27 cellular contexts compared by ENCODE assay signal in genomic region chr19:54403054-54403453, GRCh38. TPM values are rescaled to one million over a fixed set of nuclear protein-coding genes. Genes with fewer than 3 reads are reported as not detected.
"Had no signal": no experiment of that assay in that cellular context is flagged by ENCODE, and none has a peak within 500 bp of the region (broad histone marks: within the 10 kb centered on the region; RNA-seq: fewer than 3 reads in every experiment).

No MANE protein-coding gene starts in this region.

- H3K36me3 Mint-ChIP-seq: naive thymus-derived CD4-positive, alpha-beta T cell had no signal

- H3K4me1 ChIP-seq: gastrocnemius medialis, heart right ventricle, left lung, lower lobe of right lung had no signal

- H3K4me3 ChIP-seq: coronary artery, dorsolateral prefrontal cortex, esophagus squamous epithelium, gastrocnemius medialis, heart right ventricle, left lung, lower lobe of right lung had no signal

- ATAC-seq: esophagus mucosa; gastrocnemius medialis; heart right ventricle; left cardiac atrium; left lung; left ventricle myocardium superior; lower lobe of right lung; naive thymus-derived CD4-positive, alpha-beta T cell had no signal

- H3K4me3 Mint-ChIP-seq: naive thymus-derived CD4-positive, alpha-beta T cell had no signal

- H3K27me3 Mint-ChIP-seq: naive thymus-derived CD4-positive, alpha-beta T cell had no signal

- H3K27me3 ChIP-seq: dorsolateral prefrontal cortex, esophagus squamous epithelium, gastrocnemius medialis had no signal

- DNase-seq: dermis blood vessel endothelial cell; dorsolateral prefrontal cortex; effector CD4-positive, alpha-beta T cell; effector memory CD4-positive, alpha-beta T cell; erythroblast; esophagus squamous epithelium; foreskin fibroblast; foreskin melanocyte; gastrocnemius medialis; glutamatergic neuron; head of caudate nucleus; heart right ventricle; hippocampal formation; left cardiac atrium; left lung; left ventricle myocardium superior; lower lobe of right lung; mesendoderm; midbrain; naive thymus-derived CD4-positive, alpha-beta T cell had no signal

- H3K9me3 ChIP-seq: esophagus squamous epithelium, gastrocnemius medialis, left lung, lower lobe of right lung had no signal

- H3K36me3 ChIP-seq: esophagus squamous epithelium, gastrocnemius medialis, heart right ventricle, left lung, lower lobe of right lung had no signal

- H3K27ac ChIP-seq: coronary artery, dorsolateral prefrontal cortex, epithelial cell of prostate, esophagus squamous epithelium, gastrocnemius medialis, heart right ventricle, left lung, lower lobe of right lung had no signal

RNA-seq across cellular contexts. Expression of gene TTYH1, which starts 12.2 kb away (rescaled TPM):
- total RNA-seq: dermis blood vessel endothelial cell, glomerular endothelial cell, kidney epithelial cell, left lung, lower lobe of right lung, lung microvascular endothelial cell had no signal

RNA-seq across cellular contexts. Expression of gene LAIR1, which starts 38.3 kb away (rescaled TPM):
- total RNA-seq: dermis blood vessel endothelial cell, glomerular endothelial cell, lung microvascular endothelial cell had no signal
- polyA plus RNA-seq: keratinocyte had no signal
